In genomic region chr7:86963599-86964230, GRCh38 we compare ENCODE assay signal across 9 cellular contexts.
DNase-seq lines count a peak whose midpoint lies in the region; ATAC-seq, FAIRE-seq and TF ChIP-seq lines count a peak whose summit lies in the region.
"Had no signal": no experiment of that assay in that cellular context is flagged by ENCODE, and none has a peak within 500 bp of the region (broad histone marks: within the 10 kb centered on the region; RNA-seq: fewer than 3 reads in every experiment).

No MANE protein-coding gene starts in this region.

- intact Hi-C loops in dorsolateral prefrontal cortex (cut with DNase I) (no loop called here), heart right ventricle (cut with DNase I) (no loop called here)

- peak overlapping the region in 57 of 59 donors; percentile 1 to 92 (median 81) for H3K27ac ChIP-seq in dorsolateral prefrontal cortex
- H3K27ac ChIP-seq in heart right ventricle: no peak overlapping the region
- H3K27ac ChIP-seq in effector memory CD4-positive, alpha-beta T cell (ENCODE audit: insufficient read depth, low read length, poor library complexity, severe bottlenecking): no peak overlapping the region
- H3K27ac ChIP-seq: Peyer's patch had no signal

- 61 to 78% methylated on average over 2 of the region's 2 CpGs for WGBS in heart right ventricle, 2 donors

- no peak for DNase-seq in GM12892 (ENCODE audit: insufficient read length)
- no peak for DNase-seq in dorsolateral prefrontal cortex
- no peak for DNase-seq in AML-193 (lab: John Stamatoyannopoulos, UW)
- DNase-seq in heart right ventricle: no peak
- no peak for DNase-seq in SW 1271 (lab: John Stamatoyannopoulos, UW)
- no peak for DNase-seq in effector memory CD4-positive, alpha-beta T cell
- DNase-seq: Peyer's patch had no signal

- peak; percentile 58 for FAIRE-seq in GM12892 (lab: Jason Lieb, UNC)

- peak; percentile 96 for ATAC-seq in GM21360 (IDR thresholded peaks at IDR 0.05; ENCODE audit: unreplicated experiment)
- ATAC-seq in HG03196 (IDR thresholded peaks at IDR 0.05; ENCODE audit: unreplicated experiment): peak; percentile 88
- no peak for ATAC-seq in heart right ventricle

- H3K9me3 ChIP-seq in heart right ventricle: peaks cover 0 to 9% (median 0%) of the 10 kb centered on the region in 11 donors
- H3K9me3 ChIP-seq in effector memory CD4-positive, alpha-beta T cell (ENCODE audit: control insufficient read depth, low read length): no peaks in the 10 kb centered on the region
- H3K9me3 ChIP-seq: Peyer's patch had no signal

- no peak for TF ChIP-seq POLR2A in GM12892 (IDR thresholded peaks at IDR 0.05; ENCODE audit: low read depth, low read length)

- peak overlapping the region in 32 of 59 donors; percentile 0 to 62 (median 39) for H3K4me3 ChIP-seq in dorsolateral prefrontal cortex
- H3K4me3 ChIP-seq in heart right ventricle: no peak overlapping the region
- H3K4me3 ChIP-seq in effector memory CD4-positive, alpha-beta T cell (ENCODE audit: insufficient read depth, low read depth, low read length, poor library complexity, severe bottlenecking): no peak overlapping the region
- H3K4me3 ChIP-seq: Peyer's patch had no signal

- H3K36me3 ChIP-seq in heart right ventricle: no peaks in the 10 kb centered on the region
- no peaks in the 10 kb centered on the region for H3K36me3 ChIP-seq in effector memory CD4-positive, alpha-beta T cell (ENCODE audit: control insufficient read depth, insufficient read depth, low read length)
- H3K36me3 ChIP-seq: Peyer's patch had no signal

- peaks cover 0 to 12% (median 0%) of the 10 kb centered on the region in 9 donors for H3K4me1 ChIP-seq in heart right ventricle
- no peaks in the 10 kb centered on the region for H3K4me1 ChIP-seq in effector memory CD4-positive, alpha-beta T cell (ENCODE audit: control insufficient read depth, insufficient read depth, low read length, poor library complexity, severe bottlenecking)
- H3K4me1 ChIP-seq: Peyer's patch had no signal

- no peaks in the 10 kb centered on the region for H3K27me3 ChIP-seq in dorsolateral prefrontal cortex
- H3K27me3 ChIP-seq in heart right ventricle: no peaks in the 10 kb centered on the region
- H3K27me3 ChIP-seq in effector memory CD4-positive, alpha-beta T cell (replicated peaks; ENCODE audit: control insufficient read depth, insufficient read depth, low read length, poor library complexity, severe bottlenecking): no peaks in the 10 kb centered on the region
- H3K27me3 ChIP-seq: Peyer's patch had no signal

- no peak for TF ChIP-seq CTCF in dorsolateral prefrontal cortex (IDR thresholded peaks at IDR 0.05 in 54 of 56, conservative IDR thresholded peaks at IDR 0.05 in 2 of 56; ENCODE audit: low read depth in 1 of 56, partially characterized antibody in 56 of 56)
- TF ChIP-seq CTCF in heart right ventricle (IDR thresholded peaks at IDR 0.05): no peak

Comparison
In these comparisons a context has a peak if more than half of its experiments do, and no peak if none do; other contexts are left out.
1. ATAC-seq: peak in GM21360 (single experiment) and HG03196 (single experiment); none in heart right ventricle (0 of 8).
2. H3K27ac ChIP-seq: peak in dorsolateral prefrontal cortex (57 of 59); none in heart right ventricle (0 of 10) and effector memory CD4-positive, alpha-beta T cell (single experiment).
3. H3K4me3 ChIP-seq: peak in dorsolateral prefrontal cortex (32 of 59); none in heart right ventricle (0 of 10) and effector memory CD4-positive, alpha-beta T cell (single experiment).